ENCODE assay signal across 9 cellular contexts in the genomic region with DNA sequence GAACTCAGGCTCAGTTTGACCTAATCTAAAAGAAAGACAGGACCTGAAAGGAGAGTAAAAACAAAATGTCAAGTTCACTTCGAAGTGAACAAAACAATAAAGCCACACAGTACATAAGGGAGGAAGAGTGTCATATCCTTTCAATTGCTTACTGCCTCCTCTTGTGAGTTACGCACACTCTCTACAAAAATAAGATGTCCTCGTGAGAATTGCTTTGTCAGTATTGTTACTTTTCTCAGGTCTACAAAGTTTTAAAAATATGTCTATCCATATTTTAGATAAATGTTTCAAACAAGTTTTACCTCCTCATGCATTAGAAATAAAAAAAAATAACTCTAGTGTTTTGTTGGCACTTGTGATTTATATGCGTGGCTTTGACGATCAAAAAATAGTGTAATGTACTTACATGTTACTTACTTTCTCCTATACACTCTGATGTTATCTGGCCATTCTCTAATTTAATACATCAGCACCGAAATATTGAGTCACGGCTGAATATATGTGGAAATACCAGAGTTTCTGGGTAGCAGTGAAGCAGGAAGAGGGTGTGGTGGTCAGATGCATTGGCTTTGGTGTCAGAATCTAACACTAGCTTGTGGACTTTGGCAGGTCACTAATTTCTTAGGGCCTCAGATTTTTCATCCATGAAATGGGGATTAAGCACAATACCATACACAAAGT. TPM values are rescaled to one million over a fixed set of nuclear protein-coding genes. Genes with fewer than 3 reads are reported as not detected.
A peak's percentile ranks its signal among the peaks of the same experiment; 100 is the strongest.
DNase-seq lines count a peak whose midpoint lies in the region; ATAC-seq and TF ChIP-seq lines count a peak whose summit lies in the region.
"Had no signal": no experiment of that assay in that cellular context is flagged by ENCODE, and none has a peak within 500 bp of the region (broad histone marks: within the 10 kb centered on the region; RNA-seq: fewer than 3 reads in every experiment).

No MANE protein-coding gene starts in this region.

- peak overlapping the region; percentile 22 for H3K4me3 ChIP-seq in left ventricle myocardium inferior

- DNase-seq in activated CD4-positive, CD25-positive, alpha-beta regulatory T cell treated with anti-CD3 and anti-CD28 coated beads, Interleukin-2, amount 50 U/mL, for 72 hours, result no peak
- DNase-seq in activated CD8-positive, alpha-beta T cell treated with anti-CD3 and anti-CD28 coated beads, Interleukin-2, amount 10 ng/mL, durations not matched to agents 7 days and 5 days, result peak; percentile 54
- no peak for DNase-seq in left ventricle myocardium inferior
- peak; percentile 24 for DNase-seq in stimulated activated naive CD8-positive, alpha-beta T cell treated with anti-CD3 and anti-CD28 coated beads, Interleukin-15, Interleukin-2, amounts not matched to agents 100 U/mL and 50 U/mL, for 24 hours
- DNase-seq: anterior cingulate cortex had no signal

- H3K4me1 Mint-ChIP-seq in activated CD8-positive, alpha-beta T cell treated with anti-CD3 and anti-CD28 coated beads, Interleukin-2, amount 10 ng/mL, durations not matched to agents 7 days and 5 days (ENCODE audit: low read depth), result peaks cover 70% of the 10 kb centered on the region

- peak overlapping the region; percentile 67 for H3K4me3 Mint-ChIP-seq in activated CD8-positive, alpha-beta T cell treated with anti-CD3 and anti-CD28 coated beads, Interleukin-2, amount 10 ng/mL, durations not matched to agents 7 days and 5 days

- no peaks in the 10 kb centered on the region for H3K36me3 ChIP-seq in left ventricle myocardium inferior

- ATAC-seq in activated CD4-positive, CD25-positive, alpha-beta regulatory T cell treated with anti-CD3 and anti-CD28 coated beads, Interleukin-2, amount 50 U/mL, for 24 hours, result peak; percentile 69 to 72
- peak; percentile 65 for ATAC-seq in activated CD8-positive, alpha-beta T cell treated with anti-CD3 and anti-CD28 coated beads, Interleukin-2, amount 10 ng/mL, durations not matched to agents 7 days and 5 days
- peak; percentile 62 for ATAC-seq in stimulated activated naive CD8-positive, alpha-beta T cell treated with anti-CD3 and anti-CD28 coated beads, Interleukin-15, Interleukin-2, amounts not matched to agents 100 U/mL and 50 U/mL, for 24 hours
- ATAC-seq in HG03378 (IDR thresholded peaks at IDR 0.05; ENCODE audit: unreplicated experiment), result no peak
- ATAC-seq in GM21529 (IDR thresholded peaks at IDR 0.05; ENCODE audit: unreplicated experiment), result no peak
- ATAC-seq in GM21526 (IDR thresholded peaks at IDR 0.05; ENCODE audit: low FRiP score, unreplicated experiment), result no peak

- H3K36me3 Mint-ChIP-seq in activated CD8-positive, alpha-beta T cell treated with anti-CD3 and anti-CD28 coated beads, Interleukin-2, amount 10 ng/mL, durations not matched to agents 7 days and 5 days (ENCODE audit: low read depth), result no peaks in the 10 kb centered on the region

- POLR2A ChIA-PET in activated CD8-positive, alpha-beta T cell treated with anti-CD3 and anti-CD28 coated beads, Interleukin-2, amount 10 ng/mL, durations not matched to agents 7 days and 5 days (lab: Charles Lee), result interaction anchor here (1.7 to 11.1 kb wide), 5 partner anchors 7 to 36 kb away, joined by 9 to 437 read pairs (median 71); a partner anchor contains a TSS

- CTCF ChIA-PET in activated CD8-positive, alpha-beta T cell treated with anti-CD3 and anti-CD28 coated beads, Interleukin-2, amount 10 ng/mL, durations not matched to agents 7 days and 5 days (lab: Charles Lee), result interaction anchor here (0.8 to 3.6 kb wide), 4 partner anchors 7 to 236 kb away, joined by 3 to 19 read pairs (median 9); a partner anchor contains a TSS

- no peaks in the 10 kb centered on the region for H3K9me3 Mint-ChIP-seq in activated CD8-positive, alpha-beta T cell treated with anti-CD3 and anti-CD28 coated beads, Interleukin-2, amount 10 ng/mL, durations not matched to agents 7 days and 5 days (ENCODE audit: insufficient read depth)

- H3K27me3 Mint-ChIP-seq in activated CD8-positive, alpha-beta T cell treated with anti-CD3 and anti-CD28 coated beads, Interleukin-2, amount 10 ng/mL, durations not matched to agents 7 days and 5 days (ENCODE audit: low read depth), result no peaks in the 10 kb centered on the region

- no peaks in the 10 kb centered on the region for H3K9me3 ChIP-seq in left ventricle myocardium inferior (replicated peaks)

- intact Hi-C loops in left ventricle myocardium inferior (cut with micrococcal nuclease), result no loop called here

- peaks cover 36% of the 10 kb centered on the region for H3K4me1 ChIP-seq in left ventricle myocardium inferior

- no peak for TF ChIP-seq CTCF in left ventricle myocardium inferior (IDR thresholded peaks at IDR 0.05; ENCODE audit: borderline replicate concordance)

- peak overlapping the region; percentile 93 for H3K27ac Mint-ChIP-seq in activated CD8-positive, alpha-beta T cell treated with anti-CD3 and anti-CD28 coated beads, Interleukin-2, amount 10 ng/mL, durations not matched to agents 7 days and 5 days

- peak overlapping the region; percentile 78 for H3K27ac ChIP-seq in left ventricle myocardium inferior (replicated peaks)

- H3K27me3 ChIP-seq in left ventricle myocardium inferior (ENCODE audit: low read depth), result no peaks in the 10 kb centered on the region

RNA-seq across cellular contexts. Expression of a gene that starts 8.1 kb away (rescaled TPM):
- total RNA-seq in activated CD8-positive, alpha-beta T cell treated with anti-CD3 and anti-CD28 coated beads, Interleukin-2, amount 10 ng/mL, durations not matched to agents 7 days and 5 days, result 10 to 100 TPM; 45.6 to 47.2 TPM
- 50.8 TPM for total RNA-seq in left ventricle myocardium inferior

RNA-seq across cellular contexts. Expression of a gene that starts 35.4 kb away (rescaled TPM):
- 100 to 1,000 TPM; 107 to 108 TPM for total RNA-seq in activated CD8-positive, alpha-beta T cell treated with anti-CD3 and anti-CD28 coated beads, Interleukin-2, amount 10 ng/mL, durations not matched to agents 7 days and 5 days
- total RNA-seq in left ventricle myocardium inferior, result 21.8 TPM

Comparison
In these comparisons a context has a peak if more than half of its experiments do, and no peak if none do; other contexts are left out.
1. ATAC-seq: peak in activated CD4-positive, CD25-positive, alpha-beta regulatory T cell treated with anti-CD3 and anti-CD28 coated beads, Interleukin-2, amount 50 U/mL, for 24 hours (2 of 2), activated CD8-positive, alpha-beta T cell treated with anti-CD3 and anti-CD28 coated beads, Interleukin-2, amount 10 ng/mL, durations not matched to agents 7 days and 5 days (single experiment) and stimulated activated naive CD8-positive, alpha-beta T cell treated with anti-CD3 and anti-CD28 coated beads, Interleukin-15, Interleukin-2, amounts not matched to agents 100 U/mL and 50 U/mL, for 24 hours (single experiment); none in HG03378 (single experiment), GM21529 (single experiment) and GM21526 (single experiment).
2. DNase-seq: peak in activated CD8-positive, alpha-beta T cell treated with anti-CD3 and anti-CD28 coated beads, Interleukin-2, amount 10 ng/mL, durations not matched to agents 7 days and 5 days (single experiment) and stimulated activated naive CD8-positive, alpha-beta T cell treated with anti-CD3 and anti-CD28 coated beads, Interleukin-15, Interleukin-2, amounts not matched to agents 100 U/mL and 50 U/mL, for 24 hours (single experiment); none in activated CD4-positive, CD25-positive, alpha-beta regulatory T cell treated with anti-CD3 and anti-CD28 coated beads, Interleukin-2, amount 50 U/mL, for 72 hours (single experiment) and left ventricle myocardium inferior (single experiment).